In the genomic region with DNA sequence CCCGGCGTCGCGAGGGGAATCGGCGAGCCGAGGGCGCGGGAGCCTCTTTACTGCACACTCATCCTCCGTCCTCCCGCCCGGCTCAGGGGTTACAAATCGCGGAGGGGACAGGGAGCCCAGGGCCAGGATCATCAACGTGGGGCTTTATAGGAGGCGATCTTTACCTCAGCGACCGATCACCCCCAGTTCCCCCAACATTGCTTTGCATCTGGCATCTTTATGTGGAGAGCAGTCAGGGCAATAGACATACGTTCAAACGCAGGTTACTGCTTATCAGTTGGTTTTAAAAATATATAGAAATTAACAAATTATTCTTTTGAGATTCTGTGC, we compare ENCODE assay signal across 8 cellular contexts. TPM values are rescaled to one million over a fixed set of nuclear protein-coding genes. Genes with fewer than 3 reads are reported as not detected.
DNase-seq lines count a peak whose midpoint lies in the region; ATAC-seq and TF ChIP-seq lines count a peak whose summit lies in the region.

No MANE protein-coding gene starts in this region.

- H3K27ac ChIP-seq in trophoblast cell (ENCODE audit: low read depth, low read length): no peak overlapping the region

- no peak overlapping the region for H2BK5ac ChIP-seq in trophoblast cell (ENCODE audit: low read depth, low read length, poor library complexity)

- H2AK5ac ChIP-seq in trophoblast cell (ENCODE audit: low read length): no peak overlapping the region

- no peak overlapping the region for H2BK120ac ChIP-seq in trophoblast cell (ENCODE audit: insufficient read depth, low read length, poor library complexity)

- H2BK12ac ChIP-seq in trophoblast cell (ENCODE audit: low read length): no peak overlapping the region

- no peaks in the 10 kb centered on the region for H3K36me3 ChIP-seq in trophoblast cell (ENCODE audit: control insufficient read depth in 1 of 2, insufficient read depth in 2 of 2, low read length in 2 of 2)

- peak overlapping the region; percentile 62 for H4K12ac ChIP-seq in trophoblast cell (ENCODE audit: low read depth, low read length)

- H3K23ac ChIP-seq in trophoblast cell (ENCODE audit: low read length): no peak overlapping the region

- peaks cover 7% of the 10 kb centered on the region for H3K79me1 ChIP-seq in trophoblast cell (ENCODE audit: low read length)

- H4K8ac ChIP-seq in trophoblast cell (ENCODE audit: low read depth, low read length): peak overlapping the region; percentile 45

- H3K9me3 ChIP-seq in trophoblast cell (ENCODE audit: insufficient read depth, low read depth, low read length): no peaks in the 10 kb centered on the region

- H3K27me3 ChIP-seq in trophoblast cell (ENCODE audit: insufficient read depth, low read length): no peaks in the 10 kb centered on the region

- H3K79me2 ChIP-seq in trophoblast cell (ENCODE audit: control insufficient read depth, insufficient read depth, low read length, poor library complexity): peaks cover 6% of the 10 kb centered on the region

- no peak for TF ChIP-seq CTCF in epithelial cell of esophagus (IDR thresholded peaks at IDR 0.05; ENCODE audit: insufficient read depth, low read depth, low read length, missing control alignments)

- peak overlapping the region; percentile 90 for H3K9ac ChIP-seq in trophoblast cell (ENCODE audit: low read length)

- no CpG with 5 or more reads among the region's 20 CpGs for WGBS in trophoblast cell (ENCODE audit: extremely low coverage, insufficient coverage, insufficient read length)

- no peaks in the 10 kb centered on the region for H3K4me1 ChIP-seq in trophoblast cell (ENCODE audit: control insufficient read depth in 1 of 2, insufficient read depth in 2 of 2, low read length in 2 of 2)

- H4K91ac ChIP-seq in trophoblast cell (ENCODE audit: low read depth, low read length): no peak overlapping the region

- peak overlapping the region; percentile 56 for H3K4ac ChIP-seq in trophoblast cell (ENCODE audit: low read depth, low read length)

- H3K18ac ChIP-seq in trophoblast cell (ENCODE audit: low read length): peak overlapping the region; percentile 90

- ATAC-seq in HG02870 (IDR thresholded peaks at IDR 0.05; ENCODE audit: unreplicated experiment): peak; percentile 16
- ATAC-seq in GM19328 (IDR thresholded peaks at IDR 0.05; ENCODE audit: unreplicated experiment): no peak

- peak overlapping the region; percentile 66 for H3K4me2 ChIP-seq in trophoblast cell (ENCODE audit: low read length)

- H2AFZ ChIP-seq in trophoblast cell (ENCODE audit: insufficient read depth, low read length, poor library complexity): peak overlapping the region; percentile 96

- DNase-seq in NOMO-1 treated with DMSO at 0.1 percent for 48 hours (lab: John Stamatoyannopoulos, UW; ENCODE audit: unreplicated experiment): peak; percentile 14
- DNase-seq in NOMO-1 treated with dmso at 0.1 percent for 144 hours (lab: John Stamatoyannopoulos, UW; ENCODE audit: unreplicated experiment): no peak
- DNase-seq in RPMI7951 (ENCODE audit: low read depth): peak; percentile 19
- DNase-seq in epithelial cell of esophagus (ENCODE audit: low read depth): peak; percentile 14
- DNase-seq in trophoblast cell: peak in 1 of 2 donors; percentile 6
- DNase-seq in NCI-H2107 (lab: John Stamatoyannopoulos, UW): no peak

- peak overlapping the region; percentile 78 for H3K14ac ChIP-seq in trophoblast cell (ENCODE audit: low read length)

- H3K4me3 ChIP-seq in epithelial cell of esophagus (ENCODE audit: low read length) (peak overlapping the region; percentile 95), trophoblast cell (ENCODE audit: low read depth, low read length) (peak overlapping the region; percentile 93)

RNA-seq across cellular contexts. Expression of a gene that starts 0.6 kb away (rescaled TPM):
- 17.3 and 22.5 TPM in 2 replicates for total RNA-seq in RPMI7951 (2014; rRNA removed; shearing (Covaris generic))
- polyA plus RNA-seq in trophoblast cell (2013): 9.7 and 10.3 TPM in 2 replicates

Comparison
In these comparisons a context has a peak if more than half of its experiments do, and no peak if none do; other contexts are left out.
1. DNase-seq: peak in NOMO-1 treated with DMSO at 0.1 percent for 48 hours (single experiment), RPMI7951 (single experiment) and epithelial cell of esophagus (single experiment); none in NOMO-1 treated with dmso at 0.1 percent for 144 hours (single experiment) and NCI-H2107 (single experiment).